ENCODE assay signal across 8 cellular contexts in the genomic region with DNA sequence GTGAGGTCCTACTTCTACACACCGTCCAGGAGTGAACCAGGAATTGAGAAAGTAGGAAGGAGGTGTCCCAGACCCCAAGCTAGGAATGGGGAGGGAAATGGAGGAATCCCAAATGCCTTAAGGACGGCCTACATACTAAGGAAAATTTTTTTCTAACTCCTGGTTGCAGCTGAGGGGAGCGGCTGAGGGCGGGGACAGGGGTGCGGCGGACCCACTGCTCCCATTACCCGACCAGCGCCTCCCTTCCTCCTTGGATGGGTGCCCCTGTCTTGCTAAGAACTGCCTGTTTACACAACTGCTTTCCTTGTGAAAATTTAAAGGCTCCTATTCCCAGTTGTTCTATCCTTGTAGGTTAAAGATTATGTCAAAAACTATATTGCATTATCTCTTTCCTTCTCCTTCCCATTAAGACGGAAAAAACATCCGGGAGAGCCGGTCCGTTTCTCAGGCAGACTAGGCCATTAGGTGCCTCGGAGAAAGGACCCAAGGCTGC. TPM values are rescaled to one million over a fixed set of nuclear protein-coding genes. Genes with fewer than 3 reads are reported as not detected.
A peak's percentile ranks its signal among the peaks of the same experiment; 100 is the strongest.
DNase-seq lines count a peak whose midpoint lies in the region; ATAC-seq and TF ChIP-seq lines count a peak whose summit lies in the region.

No MANE protein-coding gene starts in this region.

- H3K4me2 ChIP-seq in mesenchymal stem cell (ENCODE audit: low read length, poor library complexity, severe bottlenecking): peak overlapping the region; percentile 43

- peak; percentile 72 to 73 for TF ChIP-seq POLR2A in tibial nerve (IDR thresholded peaks at IDR 0.05)

- WGBS in mesenchymal stem cell: 3% methylated on average over 13 of the region's 13 CpGs
- WGBS in tibial nerve, 2 donors: 1 to 2% methylated on average over 13 of the region's 13 CpGs

- peaks cover 18% of the 10 kb centered on the region for H3K36me3 Mint-ChIP-seq in effector memory CD8-positive, alpha-beta T cell (ENCODE audit: insufficient read depth)

- peak overlapping the region; percentile 85 for H2BK120ac ChIP-seq in mesenchymal stem cell (ENCODE audit: low read depth, low read length)

- H3K27ac ChIP-seq in mesenchymal stem cell (ENCODE audit: low read length, poor library complexity, severe bottlenecking) (peak overlapping the region; percentile 87), tibial nerve (peak overlapping the region; percentile 87 to 100 (median 94))

- H3K4me1 ChIP-seq in mesenchymal stem cell (ENCODE audit: control insufficient read depth, insufficient read depth, low read depth, low read length) (peaks cover 10% of the 10 kb centered on the region), tibial nerve (peaks cover 0 to 56% (median 29%) of the 10 kb centered on the region in 4 donors)

- H4K8ac ChIP-seq in mesenchymal stem cell (ENCODE audit: low read length): peak overlapping the region; percentile 91

- no peaks in the 10 kb centered on the region for H3K9me3 Mint-ChIP-seq in effector memory CD8-positive, alpha-beta T cell

- H3K36me3 ChIP-seq in mesenchymal stem cell (ENCODE audit: control insufficient read depth in 1 of 2, insufficient read depth in 2 of 2, low read depth in 1 of 2, low read length in 2 of 2) (no peaks in the 10 kb centered on the region), tibial nerve (no peaks in the 10 kb centered on the region)

- H3K14ac ChIP-seq in mesenchymal stem cell (ENCODE audit: low read length in 2 of 2): no peak overlapping the region

- DNase-seq in GF-D8 (lab: John Stamatoyannopoulos, UW): peak; percentile 81
- DNase-seq in SW480 (ENCODE audit: low spot score): peak; percentile 44
- no peak for DNase-seq in effector memory CD8-positive, alpha-beta T cell
- DNase-seq in mesenchymal stem cell: no peak
- DNase-seq in tibial nerve (ENCODE audit: low spot score in 2 of 2): peak; percentile 84 to 88

- ATAC-seq in HG02678 (IDR thresholded peaks at IDR 0.05; ENCODE audit: unreplicated experiment) (peak; percentile 14), GM19023 (IDR thresholded peaks at IDR 0.05; ENCODE audit: unreplicated experiment) (no peak), GM18520 (IDR thresholded peaks at IDR 0.05; ENCODE audit: unreplicated experiment) (no peak)
- ATAC-seq in effector memory CD8-positive, alpha-beta T cell (replicated peaks): peak; percentile 11

- peak overlapping the region; percentile 72 to 85 for H3K18ac ChIP-seq in mesenchymal stem cell (ENCODE audit: low read depth in 1 of 2, low read length in 2 of 2)

- H2BK15ac ChIP-seq in mesenchymal stem cell (ENCODE audit: low read depth, poor library complexity, severe bottlenecking): no peak overlapping the region

- peak overlapping the region; percentile 96 to 97 for H3K4me3 Mint-ChIP-seq in effector memory CD8-positive, alpha-beta T cell

- TF ChIP-seq CTCF in tibial nerve (IDR thresholded peaks at IDR 0.05): no peak

- H2AFZ ChIP-seq in mesenchymal stem cell (ENCODE audit: low read depth, low read length): no peak overlapping the region

- H3K9ac ChIP-seq in mesenchymal stem cell (ENCODE audit: low read length): peak overlapping the region; percentile 94

- peak overlapping the region; percentile 97 for H2AK5ac ChIP-seq in mesenchymal stem cell (ENCODE audit: low read length, severe bottlenecking)

- no peaks in the 10 kb centered on the region for H3K27me3 Mint-ChIP-seq in effector memory CD8-positive, alpha-beta T cell

- no peaks in the 10 kb centered on the region for H3K9me3 ChIP-seq in mesenchymal stem cell (ENCODE audit: control insufficient read depth, low read length)
- no peaks in the 10 kb centered on the region for H3K9me3 ChIP-seq in tibial nerve

- peak overlapping the region; percentile 96 to 97 for H3K27ac Mint-ChIP-seq in effector memory CD8-positive, alpha-beta T cell

- peak overlapping the region; percentile 61 to 89 for H2BK12ac ChIP-seq in mesenchymal stem cell (ENCODE audit: low read length in 2 of 2)

- H3K4me1 Mint-ChIP-seq in effector memory CD8-positive, alpha-beta T cell (ENCODE audit: low read depth in 2 of 2): peaks cover 23 to 45% of the 10 kb centered on the region in 2 donors

- no peak overlapping the region for H3K23ac ChIP-seq in mesenchymal stem cell (ENCODE audit: low read length in 2 of 2)

- H3K4me3 ChIP-seq in mesenchymal stem cell (ENCODE audit: insufficient read depth in 1 of 2, low read depth in 1 of 2, low read length in 2 of 2) (peak overlapping the region in 1 of 2 experiments; percentile 89), tibial nerve (peak overlapping the region; percentile 29 to 72 (median 51))

- peak overlapping the region; percentile 32 to 87 for H3K4ac ChIP-seq in mesenchymal stem cell (ENCODE audit: low read depth in 1 of 2, low read length in 2 of 2)

- no peak overlapping the region for H2BK5ac ChIP-seq in mesenchymal stem cell (ENCODE audit: low read depth, low read length, poor library complexity, severe bottlenecking)

- peak overlapping the region; percentile 89 for H4K91ac ChIP-seq in mesenchymal stem cell (ENCODE audit: low read length)

- H3K27me3 ChIP-seq in mesenchymal stem cell (ENCODE audit: control insufficient read depth in 1 of 2, insufficient read depth in 1 of 2, low read length in 2 of 2) (no peaks in the 10 kb centered on the region), tibial nerve (no peaks in the 10 kb centered on the region)

- peak in 1 of 2 donors; percentile 22 for TF ChIP-seq EP300 in tibial nerve (IDR thresholded peaks at IDR 0.05)

- peaks cover 4% of the 10 kb centered on the region for H3K79me1 ChIP-seq in mesenchymal stem cell (replicated peaks; ENCODE audit: low read length, poor library complexity, severe bottlenecking)

RNA-seq across cellular contexts. Expression of a gene that starts 0.7 kb away (rescaled TPM):
- 29.0 TPM for polyA plus RNA-seq in mesenchymal stem cell (2013, experiment 1 of 2)
- polyA plus RNA-seq in mesenchymal stem cell (2013, experiment 2 of 2): 26.7 TPM
- 100 to 1,000 TPM; 134 to 186 (median 168) TPM for total RNA-seq in tibial nerve

RNA-seq across cellular contexts. Expression of a gene that starts 11.5 kb away (rescaled TPM):
- 42.7 TPM for polyA plus RNA-seq in mesenchymal stem cell (2013, experiment 1 of 2)
- polyA plus RNA-seq in mesenchymal stem cell (2013, experiment 2 of 2): 44.5 TPM
- total RNA-seq in tibial nerve: 100 to 1,000 TPM; 170 to 304 (median 221) TPM

RNA-seq across cellular contexts. Expression of a gene that starts 11.8 kb away (rescaled TPM):
- polyA plus RNA-seq in mesenchymal stem cell (2013, experiment 1 of 2): 0.70 TPM
- polyA plus RNA-seq in mesenchymal stem cell (2013, experiment 2 of 2): 0.64 TPM
- 1 to 10 TPM in 2 of 4 donors, under 1 TPM in 2; 0.20 to 2.4 (median 1.2) TPM for total RNA-seq in tibial nerve

RNA-seq across cellular contexts. Expression of a gene that starts 20.1 kb away (rescaled TPM):
- polyA plus RNA-seq in mesenchymal stem cell (2013, experiment 1 of 2): 56.3 TPM
- polyA plus RNA-seq in mesenchymal stem cell (2013, experiment 2 of 2): 60.3 TPM
- total RNA-seq in tibial nerve: 10 to 100 TPM; 23.9 to 31.8 (median 28.4) TPM

RNA-seq across cellular contexts. Expression of a gene that starts 31.3 kb away (rescaled TPM):
- 36.2 TPM for polyA plus RNA-seq in mesenchymal stem cell (2013, experiment 1 of 2)
- polyA plus RNA-seq in mesenchymal stem cell (2013, experiment 2 of 2): 34.7 TPM
- 10 to 100 TPM; 40.8 to 58.6 (median 50.1) TPM for total RNA-seq in tibial nerve

Comparison
In these comparisons a context has a peak if more than half of its experiments do, and no peak if none do; other contexts are left out.
1. DNase-seq: peak in GF-D8 (single experiment), SW480 (single experiment) and tibial nerve (2 of 2); none in effector memory CD8-positive, alpha-beta T cell (0 of 3) and mesenchymal stem cell (single experiment).
2. ATAC-seq: peak in HG02678 (single experiment) and effector memory CD8-positive, alpha-beta T cell (single experiment); none in GM19023 (single experiment) and GM18520 (single experiment).